Comparison of ENCODE assay signal across 8 cellular contexts in genomic region chr19:10625003-10625761, GRCh38. TPM values are rescaled to one million over a fixed set of nuclear protein-coding genes. Genes with fewer than 3 reads are reported as not detected.
DNase-seq lines count a peak whose midpoint lies in the region; ATAC-seq and TF ChIP-seq lines count a peak whose summit lies in the region.

Gene SLC44A2 (plus strand): TSS chr19:10625553. CDS start chr19:10625634, 81 bp downstream.

- no peaks in the 10 kb centered on the region for H3K9me3 ChIP-seq in smooth muscle cell (replicated peaks; ENCODE audit: low read depth)

- TF ChIP-seq CTCF in smooth muscle cell (IDR thresholded peaks at IDR 0.05; ENCODE audit: borderline replicate concordance, insufficient read depth, poor library complexity, severe bottlenecking): no peak

- no peaks in the 10 kb centered on the region for H3K36me3 ChIP-seq in smooth muscle cell (ENCODE audit: low read depth)

- H3K4me3 ChIP-seq in smooth muscle cell: peak within 1 kb of the TSS; percentile 50

- ATAC-seq in HG02970 (IDR thresholded peaks at IDR 0.05; ENCODE audit: low FRiP score, unreplicated experiment): no peak

- WGBS in smooth muscle cell (ENCODE audit: low lambda C conversion rate): 4% methylated on average over 28 of the region's 53 CpGs

- H3K27me3 ChIP-seq in layer of hippocampus (ENCODE audit: control insufficient read depth, insufficient read depth, low read length) (no peaks in the 10 kb centered on the region), smooth muscle cell (ENCODE audit: low read depth) (no peaks in the 10 kb centered on the region)

- H2AFZ ChIP-seq in smooth muscle cell (ENCODE audit: low read depth): no peak within 1 kb of the TSS

- H3K9ac ChIP-seq in smooth muscle cell (ENCODE audit: low read depth): peak within 1 kb of the TSS; percentile 54

- peaks cover 8% of the 10 kb centered on the region for H3K4me1 ChIP-seq in smooth muscle cell (ENCODE audit: low read depth)

- peak; percentile 11 for DNase-seq in NCI-H1092 treated with DMSO at 0.1 percent for 48 hours (lab: John Stamatoyannopoulos, UW)
- no peak for DNase-seq in NCI-H1092 (lab: John Stamatoyannopoulos, UW)
- peak; percentile 88 for DNase-seq in NCI-H748 (lab: John Stamatoyannopoulos, UW; ENCODE audit: unreplicated experiment)
- peak; percentile 58 for DNase-seq in dermis blood vessel endothelial cell
- peak; percentile 12 for DNase-seq in smooth muscle cell (lab: John Stamatoyannopoulos, UW; ENCODE audit: unreplicated experiment)
- DNase-seq in activated gamma-delta T cell (lab: John Stamatoyannopoulos, UW): no peak

- peaks cover 15% of the 10 kb centered on the region for H3K79me2 ChIP-seq in smooth muscle cell (ENCODE audit: low read depth)

- peak within 1 kb of the TSS; percentile 88 for H3K4me2 ChIP-seq in smooth muscle cell

- H3F3A ChIP-seq in smooth muscle cell (ENCODE audit: low read depth): no peaks in the 10 kb centered on the region

- H3K27ac ChIP-seq in layer of hippocampus (ENCODE audit: low read depth, low read length) (peak within 1 kb of the TSS; percentile 88), smooth muscle cell (ENCODE audit: low read depth) (no peak within 1 kb of the TSS)

- peaks cover 48% of the 10 kb centered on the region for H4K20me1 ChIP-seq in smooth muscle cell (ENCODE audit: low read depth)

RNA-seq across cellular contexts. Expression of gene SLC44A2, which starts in this region (rescaled TPM):
- total RNA-seq in dermis blood vessel endothelial cell: 67.7 and 132 TPM in 2 replicates
- total RNA-seq in smooth muscle cell: 59.7 and 79.5 TPM in 2 replicates
- polyA plus RNA-seq in smooth muscle cell: 123 and 156 TPM in 2 replicates

Comparison
In these comparisons a context has a peak if more than half of its experiments do, and no peak if none do; other contexts are left out.
1. DNase-seq: peak in NCI-H1092 treated with DMSO at 0.1 percent for 48 hours (single experiment), NCI-H748 (single experiment), dermis blood vessel endothelial cell (single experiment) and smooth muscle cell (single experiment); none in NCI-H1092 (single experiment) and activated gamma-delta T cell (single experiment).